Comparison of ENCODE assay signal across 3 cellular contexts in the genomic region with DNA sequence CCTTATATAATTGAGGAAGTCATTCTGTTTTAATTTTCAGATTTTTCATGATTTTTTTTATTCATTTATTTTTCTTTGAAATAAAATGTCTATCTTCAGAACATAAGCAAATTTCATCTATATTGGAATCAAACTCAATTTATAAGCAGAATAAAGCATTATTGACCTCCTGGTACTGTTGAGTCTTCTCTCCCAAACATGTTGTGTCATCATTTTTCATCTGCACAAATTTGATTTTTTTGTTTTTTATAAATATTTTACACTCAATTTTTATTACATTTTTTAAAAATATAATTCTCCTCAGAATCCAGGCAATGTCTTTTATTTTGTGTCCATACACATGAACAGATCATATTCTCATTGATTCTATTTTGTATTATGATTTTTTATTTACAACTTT.
TF ChIP-seq lines count a peak whose summit lies in the region.

No MANE protein-coding gene starts in this region.

TF ChIP-seq in HepG2, 621 proteins besides CTCF, POLR2A, EP300 and RAD21:
- TF ChIP-seq PRPF4 (IDR thresholded peaks at IDR 0.05; ENCODE audit: low read depth, low read length, poor library complexity, severe bottlenecking) (no peak), MAFK (conservative IDR thresholded peaks at IDR 0.05 in 1 of 2, IDR thresholded peaks at IDR 0.05 in 1 of 2; ENCODE audit: low read length in 2 of 2) (peak; percentile 71 to 79), MAFF (IDR thresholded peaks at IDR 0.05; ENCODE audit: low read depth, low read length) (peak; percentile 61)
TF ChIP-seq in HepG2: peak in this region for 2.

TF ChIP-seq in IMR-90, 13 proteins besides CTCF, POLR2A, EP300 and RAD21:
- TF ChIP-seq CHD1 (IDR thresholded peaks at IDR 0.05; ENCODE audit: low read depth, low read length): no peak
- TF ChIP-seq MAFK (IDR thresholded peaks at IDR 0.05; ENCODE audit: low read depth, low read length): peak; percentile 34; the same call in 1 of the 2 replicates

TF ChIP-seq in K562, 482 proteins besides CTCF, POLR2A, EP300 and RAD21:
- no peak for TF ChIP-seq ZNF224 (CRISPR knock-in tag; IDR thresholded peaks at IDR 0.05)
- TF ChIP-seq, protein P1, sequence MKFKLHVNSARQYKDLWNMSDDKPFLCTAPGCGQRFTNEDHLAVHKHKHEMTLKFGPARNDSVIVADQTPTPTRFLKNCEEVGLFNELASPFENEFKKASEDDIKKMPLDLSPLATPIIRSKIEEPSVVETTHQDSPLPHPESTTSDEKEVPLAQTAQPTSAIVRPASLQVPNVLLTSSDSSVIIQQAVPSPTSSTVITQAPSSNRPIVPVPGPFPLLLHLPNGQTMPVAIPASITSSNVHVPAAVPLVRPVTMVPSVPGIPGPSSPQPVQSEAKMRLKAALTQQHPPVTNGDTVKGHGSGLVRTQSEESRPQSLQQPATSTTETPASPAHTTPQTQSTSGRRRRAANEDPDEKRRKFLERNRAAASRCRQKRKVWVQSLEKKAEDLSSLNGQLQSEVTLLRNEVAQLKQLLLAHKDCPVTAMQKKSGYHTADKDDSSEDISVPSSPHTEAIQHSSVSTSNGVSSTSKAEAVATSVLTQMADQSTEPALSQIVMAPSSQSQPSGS (CRISPR knock-in tag; IDR thresholded peaks at IDR 0.05): no peak
- TF ChIP-seq ZNF316 (IDR thresholded peaks at IDR 0.05): peak; percentile 33; the same call in 1 of the 2 replicates
